19 cellular contexts compared by ENCODE assay signal in genomic region chr11:111515591-111515990, GRCh38. TPM values are rescaled to one million over a fixed set of nuclear protein-coding genes. Genes with fewer than 3 reads are reported as not detected.
DNase-seq lines count a peak whose midpoint lies in the region; ATAC-seq and TF ChIP-seq lines count a peak whose summit lies in the region.
"Had no signal": no experiment of that assay in that cellular context is flagged by ENCODE, and none has a peak within 500 bp of the region (broad histone marks: within the 10 kb centered on the region; RNA-seq: fewer than 3 reads in every experiment).

No MANE protein-coding gene starts in this region.

- H3K9ac ChIP-seq in neural progenitor cell, result no peak overlapping the region

- H3K4me1 ChIP-seq in neural progenitor cell, result peaks cover 12% of the 10 kb centered on the region

- H3K9me3 Mint-ChIP-seq in brain (no peaks in the 10 kb centered on the region), neural progenitor cell (no peaks in the 10 kb centered on the region)
- no peaks in the 10 kb centered on the region for H3K9me3 Mint-ChIP-seq in activated CD8-positive, alpha-beta T cell treated with anti-CD3 and anti-CD28 coated beads, Interleukin-2, amount 10 ng/mL, durations not matched to agents 7 days and 5 days (ENCODE audit: insufficient read depth)
- H3K9me3 Mint-ChIP-seq: CD8-positive, alpha-beta T cell; GM23338 had no signal

- H2AFZ ChIP-seq in neural progenitor cell (replicated peaks), result no peak overlapping the region
- H2AFZ ChIP-seq: GM23338 had no signal

- no peaks in the 10 kb centered on the region for H3K36me3 ChIP-seq in neural progenitor cell

- no peaks in the 10 kb centered on the region for H3K9me3 ChIP-seq in neural progenitor cell (ENCODE audit: low read depth)
- H3K9me3 ChIP-seq: Caco-2 had no signal

- ATAC-seq in activated CD8-positive, alpha-beta T cell treated with anti-CD3 and anti-CD28 coated beads, Interleukin-2, amount 10 ng/mL, durations not matched to agents 7 days and 5 days, result no peak
- ATAC-seq in GM18502 (IDR thresholded peaks at IDR 0.05; ENCODE audit: poor library complexity, unreplicated experiment), result no peak
- ATAC-seq: CD8-positive, alpha-beta T cell had no signal

- TF ChIP-seq CTCF in brain (conservative IDR thresholded peaks at IDR 0.05) (no peak), neural progenitor cell (IDR thresholded peaks at IDR 0.05) (no peak)

- H3K36me3 Mint-ChIP-seq in brain, result no peaks in the 10 kb centered on the region
- no peaks in the 10 kb centered on the region for H3K36me3 Mint-ChIP-seq in neural progenitor cell
- H3K36me3 Mint-ChIP-seq in activated CD8-positive, alpha-beta T cell treated with anti-CD3 and anti-CD28 coated beads, Interleukin-2, amount 10 ng/mL, durations not matched to agents 7 days and 5 days (ENCODE audit: low read depth), result no peaks in the 10 kb centered on the region
- H3K36me3 Mint-ChIP-seq: CD8-positive, alpha-beta T cell had no signal

- H3K27me3 ChIP-seq in neural progenitor cell, result peaks cover 49% of the 10 kb centered on the region

- DNase-seq in EH (ENCODE audit: low read depth), result peak; percentile 39
- peak; percentile 26 for DNase-seq in NCI-H82 treated with DMSO at 0.1 percent for 48 hours (lab: John Stamatoyannopoulos, UW; ENCODE audit: unreplicated experiment)
- DNase-seq in neural progenitor cell (ENCODE audit: low spot score), result peak; percentile 41
- DNase-seq in KBM-7, result no peak
- no peak for DNase-seq in activated CD8-positive, alpha-beta T cell treated with anti-CD3 and anti-CD28 coated beads, Interleukin-2, amount 10 ng/mL, durations not matched to agents 7 days and 5 days
- DNase-seq in glomerular visceral epithelial cell (ENCODE audit: extremely low spot score), result no peak
- DNase-seq: Caco-2; CD8-positive, alpha-beta T cell; DND-41; GF-D8; H7 had no signal

- POLR2A ChIA-PET in activated CD8-positive, alpha-beta T cell treated with anti-CD3 and anti-CD28 coated beads, Interleukin-2, amount 10 ng/mL, durations not matched to agents 7 days and 5 days (lab: Charles Lee), result interaction anchor here (1.2 kb wide), 1 partner anchor 23 kb away, joined by 3 read pairs; no protein-coding TSS in a partner anchor

- H3K4me1 Mint-ChIP-seq in brain (peaks cover 19% of the 10 kb centered on the region), neural progenitor cell (peaks cover 18% of the 10 kb centered on the region)
- peaks cover 18% of the 10 kb centered on the region for H3K4me1 Mint-ChIP-seq in activated CD8-positive, alpha-beta T cell treated with anti-CD3 and anti-CD28 coated beads, Interleukin-2, amount 10 ng/mL, durations not matched to agents 7 days and 5 days (ENCODE audit: low read depth)

- H3K27ac Mint-ChIP-seq in brain (no peak overlapping the region), neural progenitor cell (no peak overlapping the region)
- no peak overlapping the region for H3K27ac Mint-ChIP-seq in activated CD8-positive, alpha-beta T cell treated with anti-CD3 and anti-CD28 coated beads, Interleukin-2, amount 10 ng/mL, durations not matched to agents 7 days and 5 days
- H3K27ac Mint-ChIP-seq: CD14-positive monocyte; CD8-positive, alpha-beta T cell; GM23338 had no signal

- peak overlapping the region; percentile 1 for H3K4me2 ChIP-seq in neural progenitor cell

- H3K4me3 Mint-ChIP-seq in brain (peak overlapping the region in 4 of 5 experiments; percentile 15 to 76 (median 38)), neural progenitor cell (peak overlapping the region; percentile 14)
- H3K4me3 Mint-ChIP-seq in activated CD8-positive, alpha-beta T cell treated with anti-CD3 and anti-CD28 coated beads, Interleukin-2, amount 10 ng/mL, durations not matched to agents 7 days and 5 days, result no peak overlapping the region

- H3F3A ChIP-seq in neural progenitor cell (ENCODE audit: low read depth), result peaks cover 26% of the 10 kb centered on the region

- no peak overlapping the region for H3K27ac ChIP-seq in neural progenitor cell

- no peak overlapping the region for H3K4me3 ChIP-seq in neural progenitor cell

- H3K79me2 ChIP-seq in neural progenitor cell (ENCODE audit: low read depth), result no peaks in the 10 kb centered on the region

- H3K27me3 Mint-ChIP-seq in brain (peaks cover 57% of the 10 kb centered on the region), neural progenitor cell (ENCODE audit: insufficient read depth, low read depth) (peaks cover 24% of the 10 kb centered on the region)
- H3K27me3 Mint-ChIP-seq in activated CD8-positive, alpha-beta T cell treated with anti-CD3 and anti-CD28 coated beads, Interleukin-2, amount 10 ng/mL, durations not matched to agents 7 days and 5 days (ENCODE audit: low read depth), result peaks cover 16% of the 10 kb centered on the region

- CTCF ChIA-PET in activated CD8-positive, alpha-beta T cell treated with anti-CD3 and anti-CD28 coated beads, Interleukin-2, amount 10 ng/mL, durations not matched to agents 7 days and 5 days (lab: Charles Lee), result no interaction called here

- H4K20me1 ChIP-seq in neural progenitor cell (ENCODE audit: low read depth), result peaks cover 21% of the 10 kb centered on the region

- in situ Hi-C loops in KBM-7 (cut with MboI; ENCODE audit: low pct_unique_long_range_greater_than_20kb, low sequenced_read_pairs), result no loop called here

RNA-seq across cellular contexts. Expression of gene HOATZ, which starts 1.0 kb away (rescaled TPM):
- not detected for polyA plus RNA-seq in brain (ENCODE audit: insufficient read depth, low read depth, low replicate concordance)
- total RNA-seq in neural progenitor cell (ENCODE audit: low replicate concordance), result not detected in 2 replicates
- total RNA-seq in activated CD8-positive, alpha-beta T cell treated with anti-CD3 and anti-CD28 coated beads, Interleukin-2, amount 10 ng/mL, durations not matched to agents 7 days and 5 days, result under 1 TPM in 1 of 2 experiments, not detected in 1; 0.37 TPM
- total RNA-seq: A172; Caco-2; CD8-positive, alpha-beta T cell; GM23338; H7; HT-29 had no signal
- polyA plus RNA-seq: BJ, CD14-positive monocyte, GM23338 had no signal

RNA-seq across cellular contexts. Expression of gene BTG4, which starts 3.4 kb away (rescaled TPM):
- not detected for polyA plus RNA-seq in brain (ENCODE audit: insufficient read depth, low read depth, low replicate concordance)
- total RNA-seq in neural progenitor cell (ENCODE audit: low replicate concordance), result not detected in 2 replicates
- not detected for total RNA-seq in activated CD8-positive, alpha-beta T cell treated with anti-CD3 and anti-CD28 coated beads, Interleukin-2, amount 10 ng/mL, durations not matched to agents 7 days and 5 days
- total RNA-seq: CD8-positive, alpha-beta T cell; H7; HT-29 had no signal
- polyA plus RNA-seq: AG04450, BJ, CD14-positive monocyte had no signal

RNA-seq across cellular contexts. Expression of gene LAYN, which starts 24.9 kb away (rescaled TPM):
- polyA plus RNA-seq in brain (ENCODE audit: insufficient read depth, low read depth, low replicate concordance), result 12.9 TPM
- 0.26 and 0.37 TPM in 2 replicates for total RNA-seq in neural progenitor cell (ENCODE audit: low replicate concordance)
- total RNA-seq in activated CD8-positive, alpha-beta T cell treated with anti-CD3 and anti-CD28 coated beads, Interleukin-2, amount 10 ng/mL, durations not matched to agents 7 days and 5 days, result 10 to 100 TPM; 11.1 to 12.8 TPM
- total RNA-seq: HT-29 had no signal
- polyA plus RNA-seq: CD14-positive monocyte had no signal

Comparison
In these comparisons a context has a peak if more than half of its experiments do, and no peak if none do; other contexts are left out.
1. DNase-seq: peak in EH (single experiment), NCI-H82 treated with DMSO at 0.1 percent for 48 hours (single experiment) and neural progenitor cell (single experiment); none in KBM-7 (single experiment), activated CD8-positive, alpha-beta T cell treated with anti-CD3 and anti-CD28 coated beads, Interleukin-2, amount 10 ng/mL, durations not matched to agents 7 days and 5 days (single experiment) and glomerular visceral epithelial cell (single experiment).